ENCODE assay signal across 1 cellular context in the genomic region with DNA sequence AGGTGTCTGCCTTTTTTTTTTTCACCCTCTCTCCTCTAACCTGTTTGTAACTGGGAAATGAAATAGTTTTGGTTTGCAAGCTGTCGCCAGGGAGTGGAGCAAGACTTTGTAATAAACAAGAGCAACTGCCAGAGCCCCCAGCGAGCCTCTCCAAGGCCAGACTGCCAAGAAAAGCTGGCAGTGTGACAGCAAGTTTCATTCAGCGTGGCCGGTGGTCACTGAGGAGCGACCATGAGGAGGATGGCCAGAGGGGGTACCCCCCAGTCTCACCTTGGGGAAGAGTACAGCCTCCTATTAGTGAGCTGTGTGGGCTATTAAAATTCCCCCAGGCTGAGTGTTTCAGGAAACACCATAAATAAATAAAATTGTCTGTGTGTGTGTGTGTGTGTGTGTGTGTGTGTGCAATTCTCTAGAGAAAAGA.
TF ChIP-seq lines count a peak whose summit lies in the region.

No MANE protein-coding gene starts in this region.

TF ChIP-seq in HCT116, 20 proteins besides CTCF, POLR2A, EP300 and RAD21:
- no peak; the same call in 1 of the 2 replicates for TF ChIP-seq SP1 (IDR thresholded peaks at IDR 0.05; ENCODE audit: low read depth)
- no peak for TF ChIP-seq ZNF274 (IDR thresholded peaks at IDR 0.05; ENCODE audit: low read depth, low read length)
- no peak for TF ChIP-seq TCF7L2 (IDR thresholded peaks at IDR 0.05; ENCODE audit: borderline replicate concordance, extremely low read depth, insufficient read depth, insufficient read length)
- TF ChIP-seq YY1 (IDR thresholded peaks at IDR 0.05; ENCODE audit: extremely low read depth, insufficient replicate concordance, low read depth, low read length), result no peak
- TF ChIP-seq, protein P1, sequence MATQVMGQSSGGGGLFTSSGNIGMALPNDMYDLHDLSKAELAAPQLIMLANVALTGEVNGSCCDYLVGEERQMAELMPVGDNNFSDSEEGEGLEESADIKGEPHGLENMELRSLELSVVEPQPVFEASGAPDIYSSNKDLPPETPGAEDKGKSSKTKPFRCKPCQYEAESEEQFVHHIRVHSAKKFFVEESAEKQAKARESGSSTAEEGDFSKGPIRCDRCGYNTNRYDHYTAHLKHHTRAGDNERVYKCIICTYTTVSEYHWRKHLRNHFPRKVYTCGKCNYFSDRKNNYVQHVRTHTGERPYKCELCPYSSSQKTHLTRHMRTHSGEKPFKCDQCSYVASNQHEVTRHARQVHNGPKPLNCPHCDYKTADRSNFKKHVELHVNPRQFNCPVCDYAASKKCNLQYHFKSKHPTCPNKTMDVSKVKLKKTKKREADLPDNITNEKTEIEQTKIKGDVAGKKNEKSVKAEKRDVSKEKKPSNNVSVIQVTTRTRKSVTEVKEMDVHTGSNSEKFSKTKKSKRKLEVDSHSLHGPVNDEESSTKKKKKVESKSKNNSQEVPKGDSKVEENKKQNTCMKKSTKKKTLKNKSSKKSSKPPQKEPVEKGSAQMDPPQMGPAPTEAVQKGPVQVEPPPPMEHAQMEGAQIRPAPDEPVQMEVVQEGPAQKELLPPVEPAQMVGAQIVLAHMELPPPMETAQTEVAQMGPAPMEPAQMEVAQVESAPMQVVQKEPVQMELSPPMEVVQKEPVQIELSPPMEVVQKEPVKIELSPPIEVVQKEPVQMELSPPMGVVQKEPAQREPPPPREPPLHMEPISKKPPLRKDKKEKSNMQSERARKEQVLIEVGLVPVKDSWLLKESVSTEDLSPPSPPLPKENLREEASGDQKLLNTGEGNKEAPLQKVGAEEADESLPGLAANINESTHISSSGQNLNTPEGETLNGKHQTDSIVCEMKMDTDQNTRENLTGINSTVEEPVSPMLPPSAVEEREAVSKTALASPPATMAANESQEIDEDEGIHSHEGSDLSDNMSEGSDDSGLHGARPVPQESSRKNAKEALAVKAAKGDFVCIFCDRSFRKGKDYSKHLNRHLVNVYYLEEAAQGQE (IDR thresholded peaks at IDR 0.05; ENCODE audit: low read depth), result no peak
- no peak for TF ChIP-seq ELF1 (IDR thresholded peaks at IDR 0.05; ENCODE audit: borderline replicate concordance, low read depth)
- peak; percentile 27; the same call in 1 of the 2 replicates for TF ChIP-seq CEBPB (IDR thresholded peaks at IDR 0.05; ENCODE audit: low read depth)
